In the genomic region with DNA sequence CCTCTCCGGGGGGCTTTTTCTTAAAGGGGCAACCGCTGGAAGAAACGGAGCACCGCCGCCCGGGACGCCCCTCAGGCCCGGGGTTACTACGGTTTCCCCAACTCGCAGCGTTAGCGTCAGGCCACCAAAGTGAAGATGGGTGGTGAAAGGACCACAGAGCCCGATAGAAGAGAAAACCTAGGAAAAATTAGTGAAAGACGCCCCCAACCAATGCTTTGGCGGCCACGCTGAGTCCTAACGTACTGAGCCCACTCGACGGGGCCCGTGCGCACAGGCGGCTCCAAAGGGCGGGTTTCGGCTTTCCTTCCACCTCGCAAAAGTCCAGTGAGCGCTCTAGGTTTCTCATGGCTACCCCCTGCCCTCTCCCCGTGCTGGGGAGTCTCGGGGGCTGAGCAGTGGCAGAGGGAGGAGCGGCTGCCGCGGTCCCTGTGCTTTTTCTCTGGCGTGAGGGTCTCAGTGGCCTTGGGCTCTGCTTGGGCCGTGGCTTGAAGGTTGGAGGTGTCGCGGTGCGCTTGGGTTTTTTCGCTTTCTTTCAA, we compare ENCODE assay signal across 8 cellular contexts.
DNase-seq lines count a peak whose midpoint lies in the region; ATAC-seq and TF ChIP-seq lines count a peak whose summit lies in the region.

No MANE protein-coding gene starts in this region.

- H3K4me3 ChIP-seq in LNCaP clone FGC (ENCODE audit: low read depth, low read length): peak overlapping the region; percentile 63
- peak overlapping the region; percentile 87 for H3K4me3 ChIP-seq in astrocyte of the spinal cord (ENCODE audit: low read depth, low read length)
- peak overlapping the region; percentile 77 to 89 for H3K4me3 ChIP-seq in stomach smooth muscle (ENCODE audit: low read length in 2 of 2)

- peaks cover 3% of the 10 kb centered on the region; the same call in 1 of the 2 replicates for H3K4me1 ChIP-seq in ES-I3 (ENCODE audit: insufficient read depth, low read length)
- peaks cover 13% of the 10 kb centered on the region for H3K4me1 ChIP-seq in stomach smooth muscle (ENCODE audit: control insufficient read depth, insufficient read depth, low read length)

- in situ Hi-C loops in astrocyte of the spinal cord (cut with HindIII; ENCODE audit: low sequenced_read_pairs): no loop called here

- H3K9me3 ChIP-seq in ES-I3 (ENCODE audit: control insufficient read depth, insufficient read depth, low read length) (no peaks in the 10 kb centered on the region), stomach smooth muscle (ENCODE audit: control insufficient read depth in 2 of 2, low read length in 2 of 2) (no peaks in the 10 kb centered on the region)

- TF ChIP-seq CTCF in LNCaP clone FGC (IDR thresholded peaks at IDR 0.05; ENCODE audit: control insufficient read depth, extremely low read depth, insufficient read depth) (no peak), astrocyte of the spinal cord (IDR thresholded peaks at IDR 0.05; ENCODE audit: low read depth, low read length) (no peak)

- DNase-seq in LNCaP clone FGC (ENCODE audit: low read depth): no peak
- DNase-seq in astrocyte of the spinal cord (ENCODE audit: low read depth, low spot score): no peak

- H3K27ac ChIP-seq in layer of hippocampus (ENCODE audit: low read depth, low read length) (peak overlapping the region; percentile 100), stomach smooth muscle (ENCODE audit: low read length) (peak overlapping the region; percentile 100)

- H3K9ac ChIP-seq in ES-I3 (ENCODE audit: low read depth, low read length): peak overlapping the region; percentile 92
- peak overlapping the region; percentile 97 to 98 for H3K9ac ChIP-seq in stomach smooth muscle (ENCODE audit: low read length in 2 of 2)

- ATAC-seq in GM21576 (IDR thresholded peaks at IDR 0.05; ENCODE audit: unreplicated experiment) (peak; percentile 8), GM19328 (IDR thresholded peaks at IDR 0.05; ENCODE audit: unreplicated experiment) (no peak), GM21390 (IDR thresholded peaks at IDR 0.05; ENCODE audit: unreplicated experiment) (no peak)

- H3K36me3 ChIP-seq in ES-I3 (ENCODE audit: insufficient read depth, low read length) (no peaks in the 10 kb centered on the region), stomach smooth muscle (ENCODE audit: control insufficient read depth in 2 of 2, insufficient read depth in 2 of 2, low read length in 2 of 2) (no peaks in the 10 kb centered on the region)

- H3K27me3 ChIP-seq in layer of hippocampus (ENCODE audit: control insufficient read depth, insufficient read depth, low read length) (no peaks in the 10 kb centered on the region), stomach smooth muscle (ENCODE audit: control insufficient read depth in 1 of 2, insufficient read depth in 2 of 2, low read length in 2 of 2) (no peaks in the 10 kb centered on the region)
